In the genomic region with DNA sequence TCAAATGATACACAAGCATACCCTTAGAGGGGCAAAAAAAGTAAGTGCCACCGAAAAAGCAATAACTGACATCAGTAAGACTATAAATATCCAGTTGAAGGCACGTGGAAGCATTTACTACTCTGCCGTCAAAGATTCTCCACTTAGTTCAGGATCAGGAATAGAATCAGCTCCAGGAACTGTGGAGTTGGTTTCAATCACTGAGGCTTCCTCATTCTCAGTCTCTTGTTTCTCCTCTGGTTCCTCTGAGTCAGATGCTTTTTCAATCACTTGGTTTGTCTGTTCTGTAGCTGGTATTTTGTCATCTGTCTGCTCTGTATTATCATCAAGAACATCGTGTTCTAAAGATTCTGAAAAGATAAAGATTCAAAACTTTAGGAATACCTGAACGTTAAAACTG, we compare ENCODE assay signal across 2 cellular contexts.
TF ChIP-seq lines count a peak whose summit lies in the region.

No MANE protein-coding gene starts in this region.

TF ChIP-seq in SK-N-SH treated with all-trans-retinoic acid at 6 μM for 48 hours, 23 proteins besides CTCF, POLR2A, EP300 and RAD21:
- TF ChIP-seq, protein P1, sequence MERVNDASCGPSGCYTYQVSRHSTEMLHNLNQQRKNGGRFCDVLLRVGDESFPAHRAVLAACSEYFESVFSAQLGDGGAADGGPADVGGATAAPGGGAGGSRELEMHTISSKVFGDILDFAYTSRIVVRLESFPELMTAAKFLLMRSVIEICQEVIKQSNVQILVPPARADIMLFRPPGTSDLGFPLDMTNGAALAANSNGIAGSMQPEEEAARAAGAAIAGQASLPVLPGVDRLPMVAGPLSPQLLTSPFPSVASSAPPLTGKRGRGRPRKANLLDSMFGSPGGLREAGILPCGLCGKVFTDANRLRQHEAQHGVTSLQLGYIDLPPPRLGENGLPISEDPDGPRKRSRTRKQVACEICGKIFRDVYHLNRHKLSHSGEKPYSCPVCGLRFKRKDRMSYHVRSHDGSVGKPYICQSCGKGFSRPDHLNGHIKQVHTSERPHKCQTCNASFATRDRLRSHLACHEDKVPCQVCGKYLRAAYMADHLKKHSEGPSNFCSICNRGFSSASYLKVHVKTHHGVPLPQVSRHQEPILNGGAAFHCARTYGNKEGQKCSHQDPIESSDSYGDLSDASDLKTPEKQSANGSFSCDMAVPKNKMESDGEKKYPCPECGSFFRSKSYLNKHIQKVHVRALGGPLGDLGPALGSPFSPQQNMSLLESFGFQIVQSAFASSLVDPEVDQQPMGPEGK (CRISPR knock-in tag; IDR thresholded peaks at IDR 0.05; ENCODE audit: borderline replicate concordance): no peak
- TF ChIP-seq GLIS3 (CRISPR knock-in tag; IDR thresholded peaks at IDR 0.05): no peak
- TF ChIP-seq ZC3H10 (CRISPR knock-in tag; IDR thresholded peaks at IDR 0.05): no peak
- TF ChIP-seq, protein P2, sequence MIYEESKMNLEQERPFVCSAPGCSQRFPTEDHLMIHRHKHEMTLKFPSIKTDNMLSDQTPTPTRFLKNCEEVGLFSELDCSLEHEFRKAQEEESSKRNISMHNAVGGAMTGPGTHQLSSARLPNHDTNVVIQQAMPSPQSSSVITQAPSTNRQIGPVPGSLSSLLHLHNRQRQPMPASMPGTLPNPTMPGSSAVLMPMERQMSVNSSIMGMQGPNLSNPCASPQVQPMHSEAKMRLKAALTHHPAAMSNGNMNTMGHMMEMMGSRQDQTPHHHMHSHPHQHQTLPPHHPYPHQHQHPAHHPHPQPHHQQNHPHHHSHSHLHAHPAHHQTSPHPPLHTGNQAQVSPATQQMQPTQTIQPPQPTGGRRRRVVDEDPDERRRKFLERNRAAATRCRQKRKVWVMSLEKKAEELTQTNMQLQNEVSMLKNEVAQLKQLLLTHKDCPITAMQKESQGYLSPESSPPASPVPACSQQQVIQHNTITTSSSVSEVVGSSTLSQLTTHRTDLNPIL (CRISPR knock-in tag; IDR thresholded peaks at IDR 0.05; ENCODE audit: low read depth): no peak
- TF ChIP-seq PPARA (CRISPR knock-in tag; IDR thresholded peaks at IDR 0.05; ENCODE audit: borderline replicate concordance): no peak
- no peak for TF ChIP-seq TOX (CRISPR knock-in tag; IDR thresholded peaks at IDR 0.05; ENCODE audit: borderline replicate concordance)
- TF ChIP-seq, protein P3, sequence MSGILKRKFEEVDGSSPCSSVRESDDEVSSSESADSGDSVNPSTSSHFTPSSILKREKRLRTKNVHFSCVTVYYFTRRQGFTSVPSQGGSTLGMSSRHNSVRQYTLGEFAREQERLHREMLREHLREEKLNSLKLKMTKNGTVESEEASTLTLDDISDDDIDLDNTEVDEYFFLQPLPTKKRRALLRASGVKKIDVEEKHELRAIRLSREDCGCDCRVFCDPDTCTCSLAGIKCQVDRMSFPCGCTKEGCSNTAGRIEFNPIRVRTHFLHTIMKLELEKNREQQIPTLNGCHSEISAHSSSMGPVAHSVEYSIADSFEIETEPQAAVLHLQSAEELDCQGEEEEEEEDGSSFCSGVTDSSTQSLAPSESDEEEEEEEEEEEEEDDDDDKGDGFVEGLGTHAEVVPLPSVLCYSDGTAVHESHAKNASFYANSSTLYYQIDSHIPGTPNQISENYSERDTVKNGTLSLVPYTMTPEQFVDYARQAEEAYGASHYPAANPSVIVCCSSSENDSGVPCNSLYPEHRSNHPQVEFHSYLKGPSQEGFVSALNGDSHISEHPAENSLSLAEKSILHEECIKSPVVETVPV (CRISPR knock-in tag; IDR thresholded peaks at IDR 0.05): no peak
- no peak for TF ChIP-seq SNAI2 (CRISPR knock-in tag; IDR thresholded peaks at IDR 0.05)
- TF ChIP-seq CSDC2 (CRISPR knock-in tag; IDR thresholded peaks at IDR 0.05): no peak
- no peak for TF ChIP-seq ZNF8 (CRISPR knock-in tag; IDR thresholded peaks at IDR 0.05)
- no peak for TF ChIP-seq ZNF70 (CRISPR knock-in tag; IDR thresholded peaks at IDR 0.05)
- no peak for TF ChIP-seq ZFP30 (CRISPR knock-in tag; IDR thresholded peaks at IDR 0.05)
- TF ChIP-seq ZNF565 (CRISPR knock-in tag; conservative IDR thresholded peaks at IDR 0.05; ENCODE audit: low read depth): no peak
- no peak for TF ChIP-seq BACH2 (CRISPR knock-in tag; IDR thresholded peaks at IDR 0.05; ENCODE audit: borderline replicate concordance)
- no peak for TF ChIP-seq ESRRG (CRISPR knock-in tag; IDR thresholded peaks at IDR 0.05)
- TF ChIP-seq ZFP3 (CRISPR knock-in tag; IDR thresholded peaks at IDR 0.05): no peak
- no peak for TF ChIP-seq ARNTL (CRISPR knock-in tag; IDR thresholded peaks at IDR 0.05; ENCODE audit: borderline replicate concordance, low read depth)
- no peak for TF ChIP-seq TCF4 (CRISPR knock-in tag; IDR thresholded peaks at IDR 0.05; ENCODE audit: borderline replicate concordance)
- no peak for TF ChIP-seq ISL1 (CRISPR knock-in tag; IDR thresholded peaks at IDR 0.05)

TF ChIP-seq in SK-N-SH, 30 proteins besides CTCF, POLR2A, EP300 and RAD21 (continued from another document):
- TF ChIP-seq, protein P4, sequence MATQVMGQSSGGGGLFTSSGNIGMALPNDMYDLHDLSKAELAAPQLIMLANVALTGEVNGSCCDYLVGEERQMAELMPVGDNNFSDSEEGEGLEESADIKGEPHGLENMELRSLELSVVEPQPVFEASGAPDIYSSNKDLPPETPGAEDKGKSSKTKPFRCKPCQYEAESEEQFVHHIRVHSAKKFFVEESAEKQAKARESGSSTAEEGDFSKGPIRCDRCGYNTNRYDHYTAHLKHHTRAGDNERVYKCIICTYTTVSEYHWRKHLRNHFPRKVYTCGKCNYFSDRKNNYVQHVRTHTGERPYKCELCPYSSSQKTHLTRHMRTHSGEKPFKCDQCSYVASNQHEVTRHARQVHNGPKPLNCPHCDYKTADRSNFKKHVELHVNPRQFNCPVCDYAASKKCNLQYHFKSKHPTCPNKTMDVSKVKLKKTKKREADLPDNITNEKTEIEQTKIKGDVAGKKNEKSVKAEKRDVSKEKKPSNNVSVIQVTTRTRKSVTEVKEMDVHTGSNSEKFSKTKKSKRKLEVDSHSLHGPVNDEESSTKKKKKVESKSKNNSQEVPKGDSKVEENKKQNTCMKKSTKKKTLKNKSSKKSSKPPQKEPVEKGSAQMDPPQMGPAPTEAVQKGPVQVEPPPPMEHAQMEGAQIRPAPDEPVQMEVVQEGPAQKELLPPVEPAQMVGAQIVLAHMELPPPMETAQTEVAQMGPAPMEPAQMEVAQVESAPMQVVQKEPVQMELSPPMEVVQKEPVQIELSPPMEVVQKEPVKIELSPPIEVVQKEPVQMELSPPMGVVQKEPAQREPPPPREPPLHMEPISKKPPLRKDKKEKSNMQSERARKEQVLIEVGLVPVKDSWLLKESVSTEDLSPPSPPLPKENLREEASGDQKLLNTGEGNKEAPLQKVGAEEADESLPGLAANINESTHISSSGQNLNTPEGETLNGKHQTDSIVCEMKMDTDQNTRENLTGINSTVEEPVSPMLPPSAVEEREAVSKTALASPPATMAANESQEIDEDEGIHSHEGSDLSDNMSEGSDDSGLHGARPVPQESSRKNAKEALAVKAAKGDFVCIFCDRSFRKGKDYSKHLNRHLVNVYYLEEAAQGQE (IDR thresholded peaks at IDR 0.05; ENCODE audit: low read depth, low read length): no peak
- TF ChIP-seq, protein P5, sequence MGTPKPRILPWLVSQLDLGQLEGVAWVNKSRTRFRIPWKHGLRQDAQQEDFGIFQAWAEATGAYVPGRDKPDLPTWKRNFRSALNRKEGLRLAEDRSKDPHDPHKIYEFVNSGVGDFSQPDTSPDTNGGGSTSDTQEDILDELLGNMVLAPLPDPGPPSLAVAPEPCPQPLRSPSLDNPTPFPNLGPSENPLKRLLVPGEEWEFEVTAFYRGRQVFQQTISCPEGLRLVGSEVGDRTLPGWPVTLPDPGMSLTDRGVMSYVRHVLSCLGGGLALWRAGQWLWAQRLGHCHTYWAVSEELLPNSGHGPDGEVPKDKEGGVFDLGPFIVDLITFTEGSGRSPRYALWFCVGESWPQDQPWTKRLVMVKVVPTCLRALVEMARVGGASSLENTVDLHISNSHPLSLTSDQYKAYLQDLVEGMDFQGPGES (IDR thresholded peaks at IDR 0.05; ENCODE audit: low read depth, low read length): no peak
- TF ChIP-seq RFX5 (IDR thresholded peaks at IDR 0.05; ENCODE audit: low read length) (no peak), RXRA (IDR thresholded peaks at IDR 0.05; ENCODE audit: borderline replicate concordance, low read depth) (no peak), POLR2AphosphoS5 (IDR thresholded peaks at IDR 0.05; ENCODE audit: low read depth, low read length) (no peak)
